Comparison of ENCODE assay signal across 32 cellular contexts in genomic region chr20:44364780-44365179, GRCh38. TPM values are rescaled to one million over a fixed set of nuclear protein-coding genes. Genes with fewer than 3 reads are reported as not detected.
"Had no signal": no experiment of that assay in that cellular context is flagged by ENCODE, and none has a peak within 500 bp of the region (broad histone marks: within the 10 kb centered on the region; RNA-seq: fewer than 3 reads in every experiment).

No MANE protein-coding gene starts in this region.

- ATAC-seq: effector memory CD8-positive, alpha-beta T cell; esophagus mucosa; gastrocnemius medialis; heart right ventricle; left cardiac atrium; left lung; left ventricle myocardium superior; lower lobe of right lung had no signal

- FAIRE-seq: endometrium, islet of Langerhans, keratinocyte had no signal

- H3K4me1 ChIP-seq: esophagus squamous epithelium, gastrocnemius medialis, heart right ventricle, left lung, lower lobe of right lung had no signal

- H3K27me3 ChIP-seq: colonic mucosa, esophagus squamous epithelium, gastrocnemius medialis, heart right ventricle, left lung had no signal

- H3K27ac ChIP-seq: colonic mucosa, epithelial cell of prostate, esophagus squamous epithelium, gastrocnemius medialis, heart right ventricle, left lung, lower lobe of right lung had no signal

- DNase-seq: colonic mucosa; cortex of kidney; effector CD8-positive, alpha-beta T cell; effector memory CD8-positive, alpha-beta T cell; endodermal cell; erythroblast; esophagus squamous epithelium; foreskin fibroblast; foreskin melanocyte; gastrocnemius medialis; glutamatergic neuron; head of caudate nucleus; heart right ventricle; hippocampal formation; left cardiac atrium; left lung; left ventricle myocardium superior; lower lobe of right lung; mesenchymal stem cell; midbrain had no signal

- H3K9me3 ChIP-seq: colonic mucosa, esophagus squamous epithelium, gastrocnemius medialis, heart right ventricle, left lung, lower lobe of right lung had no signal

- H3K36me3 ChIP-seq: colonic mucosa, esophagus squamous epithelium, gastrocnemius medialis, heart right ventricle, left lung, lower lobe of right lung had no signal

- H3K4me3 ChIP-seq: colonic mucosa, esophagus squamous epithelium, gastrocnemius medialis, heart right ventricle, left lung, lower lobe of right lung had no signal

RNA-seq across cellular contexts. Expression of gene HNF4A, which starts 9.3 kb away (rescaled TPM):
- total RNA-seq: dermis microvascular lymphatic vessel endothelial cell, esophagus mucosa, esophagus squamous epithelium, glomerular endothelial cell, heart right ventricle, kidney epithelial cell, left cardiac atrium, left ventricle myocardium superior, lower leg skin, lung microvascular endothelial cell, mononuclear cell had no signal
- polyA plus RNA-seq: keratinocyte had no signal

RNA-seq across cellular contexts. Expression of gene R3HDML, which starts 27.9 kb away (rescaled TPM):
- total RNA-seq: colonic mucosa, dermis microvascular lymphatic vessel endothelial cell, endodermal cell, esophagus mucosa, esophagus squamous epithelium, gastrocnemius medialis, glomerular endothelial cell, heart right ventricle, kidney epithelial cell, left cardiac atrium, left ventricle myocardium superior, lower leg skin, lower lobe of right lung, lung microvascular endothelial cell, mononuclear cell, mucosa of gallbladder had no signal
- polyA plus RNA-seq: heart right ventricle, keratinocyte had no signal
